In genomic region chr15:80154336-80154735, GRCh38 we compare ENCODE assay signal across 11 cellular contexts. TPM values are rescaled to one million over a fixed set of nuclear protein-coding genes. Genes with fewer than 3 reads are reported as not detected.
DNase-seq lines count a peak whose midpoint lies in the region; ATAC-seq and TF ChIP-seq lines count a peak whose summit lies in the region.
"Had no signal": no experiment of that assay in that cellular context is flagged by ENCODE, and none has a peak within 500 bp of the region (broad histone marks: within the 10 kb centered on the region; RNA-seq: fewer than 3 reads in every experiment).

No MANE protein-coding gene starts in this region.

- peaks cover 8% of the 10 kb centered on the region for H3K4me1 ChIP-seq in HAP-1

- no peak for TF ChIP-seq RAD21 in neural cell (conservative IDR thresholded peaks at IDR 0.05)

- peak overlapping the region; percentile 81 for H3K27ac Mint-ChIP-seq in dendritic cell treated with granulocyte-macrophage colony-stimulating factor and Interleukin-4, amounts not matched to agents 40 ng/mL and 50 ng/mL, for 4 days

- H3K36me3 Mint-ChIP-seq in dendritic cell treated with granulocyte-macrophage colony-stimulating factor and Interleukin-4, amounts not matched to agents 40 ng/mL and 50 ng/mL, for 4 days (ENCODE audit: low read depth), result peaks cover 9% of the 10 kb centered on the region

- H3K9me3 ChIP-seq in neural cell (ENCODE audit: low read length), result no peaks in the 10 kb centered on the region
- H3K9me3 ChIP-seq in HAP-1, result no peaks in the 10 kb centered on the region

- no peak overlapping the region for H3K4me2 ChIP-seq in neural cell (ENCODE audit: low read length)

- H3K4me3 ChIP-seq in NB4 (ENCODE audit: low read depth, low read length) (peak overlapping the region; percentile 82), neural cell (ENCODE audit: low read length) (peak overlapping the region; percentile 73), HAP-1 (no peak overlapping the region)

- no peaks in the 10 kb centered on the region for H3K9me2 ChIP-seq in neural cell (ENCODE audit: insufficient read depth, low read length)

- peaks cover 52% of the 10 kb centered on the region for H3K4me1 Mint-ChIP-seq in dendritic cell treated with granulocyte-macrophage colony-stimulating factor and Interleukin-4, amounts not matched to agents 40 ng/mL and 50 ng/mL, for 4 days (ENCODE audit: low read depth)

- ATAC-seq in HG03520 (IDR thresholded peaks at IDR 0.05; ENCODE audit: unreplicated experiment), result no peak

- intact Hi-C loops in dendritic cell treated with granulocyte-macrophage colony-stimulating factor and Interleukin-4, amounts not matched to agents 40 ng/mL and 50 ng/mL, for 4 days (cut with micrococcal nuclease), result no loop called here

- no peaks in the 10 kb centered on the region for H4K20me1 ChIP-seq in neural cell (ENCODE audit: insufficient read depth)

- no peak overlapping the region for H2AFZ ChIP-seq in neural cell (ENCODE audit: low read depth, low read length)

- H3K27ac ChIP-seq in neural cell (ENCODE audit: low read length), result no peak overlapping the region
- H3K27ac ChIP-seq: SK-N-MC had no signal

- H3K36me3 ChIP-seq in neural cell (ENCODE audit: insufficient read depth, low read length) (no peaks in the 10 kb centered on the region), HAP-1 (replicated peaks) (peaks cover 14% of the 10 kb centered on the region)

- TF ChIP-seq EP300 in neural cell (conservative IDR thresholded peaks at IDR 0.05; ENCODE audit: poor library complexity, severe bottlenecking), result no peak

- in situ Hi-C loops in Caki2 (cut with HindIII; ENCODE audit: low pct_unique_long_range_greater_than_20kb, low sequenced_read_pairs), result no loop called here
- in situ Hi-C loops in HAP-1 (cut with MboI; ENCODE audit: low sequenced_read_pairs), result loop anchor here (25.0 kb wide), 1 partner anchor 817 kb away; no protein-coding TSS in a partner anchor

- H3K79me2 ChIP-seq in neural cell (replicated peaks; ENCODE audit: insufficient read depth, low read length), result no peaks in the 10 kb centered on the region

- TF ChIP-seq CTCF in NB4 (IDR thresholded peaks at IDR 0.05; ENCODE audit: low read depth, low read length) (no peak), neural cell (IDR thresholded peaks at IDR 0.05; ENCODE audit: poor library complexity, severe bottlenecking) (no peak)

- no peak for TF ChIP-seq POLR2A in NB4 (IDR thresholded peaks at IDR 0.05; ENCODE audit: extremely low read depth, insufficient read length)

- H3K27me3 ChIP-seq in neural cell (ENCODE audit: insufficient read depth, low read depth, low read length) (no peaks in the 10 kb centered on the region), HAP-1 (ENCODE audit: low read depth) (no peaks in the 10 kb centered on the region)

- peaks cover 8% of the 10 kb centered on the region for H3F3A ChIP-seq in neural cell (ENCODE audit: insufficient read depth, low read length, poor library complexity, severe bottlenecking)

- H3K4me3 Mint-ChIP-seq in dendritic cell treated with granulocyte-macrophage colony-stimulating factor and Interleukin-4, amounts not matched to agents 40 ng/mL and 50 ng/mL, for 4 days, result no peak overlapping the region

- DNase-seq in Caki2 (ENCODE audit: low read depth), result peak; percentile 56
- DNase-seq in NB4 (ENCODE audit: low read depth), result no peak
- DNase-seq in AG08395 (ENCODE audit: low spot score), result no peak
- DNase-seq in Kasumi-1 (lab: John Stamatoyannopoulos, UW), result no peak
- DNase-seq in HAP-1 (ENCODE audit: low spot score in 2 of 2), result no peak
- DNase-seq: DMS53, NCI-H446 had no signal

- peaks cover 4% of the 10 kb centered on the region for H3K27me3 Mint-ChIP-seq in dendritic cell treated with granulocyte-macrophage colony-stimulating factor and Interleukin-4, amounts not matched to agents 40 ng/mL and 50 ng/mL, for 4 days

- no peak overlapping the region for H3K9ac ChIP-seq in neural cell (ENCODE audit: low read length)

- H3K9me3 Mint-ChIP-seq in dendritic cell treated with granulocyte-macrophage colony-stimulating factor and Interleukin-4, amounts not matched to agents 40 ng/mL and 50 ng/mL, for 4 days, result no peaks in the 10 kb centered on the region

TF ChIP-seq in neural cell, 6 proteins besides CTCF, POLR2A, EP300 and RAD21:
- no peak for TF ChIP-seq EZH2 (IDR thresholded peaks at IDR 0.05; ENCODE audit: borderline replicate concordance, insufficient read depth, low read length, poor library complexity, severe bottlenecking)
- no peak for TF ChIP-seq MXI1 (conservative IDR thresholded peaks at IDR 0.05; ENCODE audit: poor library complexity, severe bottlenecking)
- no peak for TF ChIP-seq REST (IDR thresholded peaks at IDR 0.05; ENCODE audit: borderline replicate concordance)
- TF ChIP-seq SMC3 (conservative IDR thresholded peaks at IDR 0.05; ENCODE audit: poor library complexity), result no peak
- no peak for TF ChIP-seq TAF1 (IDR thresholded peaks at IDR 0.05; ENCODE audit: low read depth)
- TF ChIP-seq POLR2AphosphoS5 (IDR thresholded peaks at IDR 0.05), result no peak

RNA-seq across cellular contexts. Expression of gene FAH, which starts 1.5 kb away (rescaled TPM):
- total RNA-seq in Caki2 (2014; rRNA removed; shearing (Covaris generic); ENCODE audit: low replicate concordance), result 122 and 125 TPM in 2 replicates
- 3.1 and 3.3 TPM in 2 replicates for polyA plus RNA-seq in neural cell
- polyA minus RNA-seq in neural cell, result 0.46 and 0.97 TPM in 2 replicates
